ENCODE assay signal across 18 cellular contexts in genomic region chr10:24349379-24350110, GRCh38.
DNase-seq lines count a peak whose midpoint lies in the region; ATAC-seq, FAIRE-seq and TF ChIP-seq lines count a peak whose summit lies in the region.
"Had no signal": no experiment of that assay in that cellular context is flagged by ENCODE, and none has a peak within 500 bp of the region (broad histone marks: within the 10 kb centered on the region; RNA-seq: fewer than 3 reads in every experiment).

No MANE protein-coding gene starts in this region.

- peaks cover 2% of the 10 kb centered on the region for H3K36me3 Mint-ChIP-seq in astrocyte (ENCODE audit: low read depth, unreplicated experiment)
- no peaks in the 10 kb centered on the region for H3K36me3 Mint-ChIP-seq in CD8-positive, alpha-beta T cell

- 66% methylated on average over 4 of the region's 4 CpGs for WGBS in thyroid gland, 2 donors

- peak; percentile 23 for FAIRE-seq in astrocyte (lab: Jason Lieb, UNC)
- FAIRE-seq: GM19239, H1 had no signal

- H3K27me3 Mint-ChIP-seq in astrocyte (ENCODE audit: low read depth, unreplicated experiment): no peaks in the 10 kb centered on the region
- no peaks in the 10 kb centered on the region for H3K27me3 Mint-ChIP-seq in CD8-positive, alpha-beta T cell (ENCODE audit: low read depth)

- CTCF ChIA-PET in CD8-positive, alpha-beta T cell (lab: Charles Lee): no interaction called here

- H3K79me2 ChIP-seq in astrocyte (ENCODE audit: insufficient read depth, low read length): no peaks in the 10 kb centered on the region

- TF ChIP-seq POLR2A in thyroid gland (IDR thresholded peaks at IDR 0.05): no peak

- no peak for DNase-seq in left ventricle myocardium inferior
- DNase-seq in right atrium auricular region (ENCODE audit: low spot score): no peak
- DNase-seq in astrocyte (ENCODE audit: low read depth): peak; percentile 60
- peak; percentile 54 for DNase-seq in foreskin fibroblast
- DNase-seq in thyroid gland: peak; percentile 32 to 47
- DNase-seq in CD8-positive, alpha-beta T cell: no peak
- DNase-seq in GM19238 (ENCODE audit: insufficient read length, low spot score): no peak
- DNase-seq in NCI-H524 (lab: John Stamatoyannopoulos, UW): no peak
- DNase-seq: activated CD4-positive, alpha-beta T cell treated with anti-CD3 and anti-CD28 coated beads for 1 hour; caudate nucleus; kidney glomerular epithelial cell; NCI-H1092; NCI-H510A treated with DMSO at 0.1 percent for 48 hours; spleen; transverse colon had no signal

- POLR2A ChIA-PET in CD8-positive, alpha-beta T cell (lab: Charles Lee): no interaction called here

- H2AFZ ChIP-seq in astrocyte (ENCODE audit: low read depth, low read length): no peak overlapping the region

- no peak overlapping the region for H3K4me3 Mint-ChIP-seq in astrocyte (ENCODE audit: unreplicated experiment)
- H3K4me3 Mint-ChIP-seq in CD8-positive, alpha-beta T cell: no peak overlapping the region
- H3K4me3 Mint-ChIP-seq: activated T-helper 17 cell treated with anti-CD3 and anti-CD28 coated beads, Interleukin-2, amount 50 U/mL, for 72 hours had no signal

- H3K27ac Mint-ChIP-seq in astrocyte (ENCODE audit: unreplicated experiment): peak overlapping the region; percentile 67
- no peak overlapping the region for H3K27ac Mint-ChIP-seq in CD8-positive, alpha-beta T cell
- H3K27ac Mint-ChIP-seq: activated T-helper 17 cell treated with anti-CD3 and anti-CD28 coated beads, Interleukin-2, amount 50 U/mL, for 72 hours had no signal

- peak overlapping the region; percentile 35 for H3K9ac ChIP-seq in astrocyte (ENCODE audit: low read length)

- H3K36me3 ChIP-seq in left ventricle myocardium inferior: no peaks in the 10 kb centered on the region
- H3K36me3 ChIP-seq in right atrium auricular region: no peaks in the 10 kb centered on the region
- H3K36me3 ChIP-seq in astrocyte (ENCODE audit: insufficient read depth, low read length): no peaks in the 10 kb centered on the region
- H3K36me3 ChIP-seq in thyroid gland: no peaks in the 10 kb centered on the region
- H3K36me3 ChIP-seq in CD8-positive, alpha-beta T cell (ENCODE audit: insufficient read depth, low read length): no peaks in the 10 kb centered on the region
- H3K36me3 ChIP-seq: spleen, transverse colon had no signal

- H3K4me1 ChIP-seq in left ventricle myocardium inferior (peaks cover 65% of the 10 kb centered on the region), right atrium auricular region (peaks cover 0 to 52% of the 10 kb centered on the region in 2 donors), astrocyte (ENCODE audit: insufficient read depth, low read length) (peaks cover 31% of the 10 kb centered on the region), thyroid gland (peaks cover 27 to 59% of the 10 kb centered on the region in 2 donors)
- H3K4me1 ChIP-seq in CD8-positive, alpha-beta T cell (ENCODE audit: insufficient read depth, low read length): no peaks in the 10 kb centered on the region

- no peaks in the 10 kb centered on the region for H3K9me3 ChIP-seq in left ventricle myocardium inferior (replicated peaks)
- H3K9me3 ChIP-seq in right atrium auricular region: no peaks in the 10 kb centered on the region
- no peaks in the 10 kb centered on the region for H3K9me3 ChIP-seq in astrocyte (ENCODE audit: insufficient read depth, low read depth, low read length)
- no peaks in the 10 kb centered on the region for H3K9me3 ChIP-seq in thyroid gland
- H3K9me3 ChIP-seq in CD8-positive, alpha-beta T cell (ENCODE audit: low read length): no peaks in the 10 kb centered on the region
- H3K9me3 ChIP-seq: spleen, transverse colon had no signal

- peaks cover 39% of the 10 kb centered on the region for H3K4me1 Mint-ChIP-seq in astrocyte (ENCODE audit: low read depth, unreplicated experiment)
- no peaks in the 10 kb centered on the region for H3K4me1 Mint-ChIP-seq in CD8-positive, alpha-beta T cell (ENCODE audit: low read depth)
- H3K4me1 Mint-ChIP-seq: activated T-helper 17 cell treated with anti-CD3 and anti-CD28 coated beads, Interleukin-2, amount 50 U/mL, for 72 hours had no signal

- peak overlapping the region; percentile 46 for H3K27ac ChIP-seq in left ventricle myocardium inferior (replicated peaks)
- H3K27ac ChIP-seq in right atrium auricular region: no peak overlapping the region
- peak overlapping the region; percentile 56 for H3K27ac ChIP-seq in astrocyte (ENCODE audit: low read depth, low read length)
- peak overlapping the region; percentile 32 to 81 (median 66) for H3K27ac ChIP-seq in thyroid gland
- no peak overlapping the region for H3K27ac ChIP-seq in CD8-positive, alpha-beta T cell (ENCODE audit: low read depth, low read length)
- H3K27ac ChIP-seq: spleen, transverse colon had no signal

- H3K27me3 ChIP-seq in left ventricle myocardium inferior (ENCODE audit: low read depth) (no peaks in the 10 kb centered on the region), right atrium auricular region (no peaks in the 10 kb centered on the region), astrocyte (ENCODE audit: insufficient read depth, low read length) (no peaks in the 10 kb centered on the region), thyroid gland (no peaks in the 10 kb centered on the region)
- no peaks in the 10 kb centered on the region for H3K27me3 ChIP-seq in CD8-positive, alpha-beta T cell (ENCODE audit: insufficient read depth, low read length)
- H3K27me3 ChIP-seq: spleen, transverse colon had no signal

- H4K20me1 ChIP-seq in astrocyte (ENCODE audit: insufficient read depth, low read length): no peaks in the 10 kb centered on the region

- intact Hi-C loops in left ventricle myocardium inferior (cut with micrococcal nuclease): no loop called here
- intact Hi-C loops in thyroid gland (cut with DNase I): loop anchor here (10.0 kb wide), 1 partner anchor 345 kb away; no protein-coding TSS in a partner anchor
- intact Hi-C loops in CD8-positive, alpha-beta T cell (cut with DNase I, micrococcal nuclease): no loop called here

- no peak for ATAC-seq in CD8-positive, alpha-beta T cell
- ATAC-seq: activated T-helper 17 cell treated with anti-CD3 and anti-CD28 coated beads, Interleukin-2, amount 50 U/mL, for 72 hours had no signal

- H3K4me2 ChIP-seq in astrocyte (ENCODE audit: low read length): peak overlapping the region; percentile 48

- no peak overlapping the region for H3K4me3 ChIP-seq in left ventricle myocardium inferior
- no peak overlapping the region for H3K4me3 ChIP-seq in right atrium auricular region
- H3K4me3 ChIP-seq in astrocyte (ENCODE audit: insufficient read depth, low read depth, low read length): no peak overlapping the region
- no peak overlapping the region for H3K4me3 ChIP-seq in foreskin fibroblast (ENCODE audit: low read depth in 1 of 2, low read length in 2 of 2)
- H3K4me3 ChIP-seq in thyroid gland (replicated peaks in 1 of 3): no peak overlapping the region
- H3K4me3 ChIP-seq in CD8-positive, alpha-beta T cell (ENCODE audit: low read depth, low read length): no peak overlapping the region
- H3K4me3 ChIP-seq: spleen, transverse colon had no signal

- peaks cover 3% of the 10 kb centered on the region for H3K9me3 Mint-ChIP-seq in astrocyte (ENCODE audit: unreplicated experiment)
- H3K9me3 Mint-ChIP-seq in CD8-positive, alpha-beta T cell: no peaks in the 10 kb centered on the region
- H3K9me3 Mint-ChIP-seq: activated T-helper 17 cell treated with anti-CD3 and anti-CD28 coated beads, Interleukin-2, amount 50 U/mL, for 72 hours had no signal

- TF ChIP-seq CTCF in left ventricle myocardium inferior (IDR thresholded peaks at IDR 0.05; ENCODE audit: borderline replicate concordance) (no peak), right atrium auricular region (IDR thresholded peaks at IDR 0.05) (no peak), astrocyte (IDR thresholded peaks at IDR 0.05; ENCODE audit: insufficient read depth, low read depth, low read length) (no peak), foreskin fibroblast (IDR thresholded peaks at IDR 0.05; ENCODE audit: low read depth, low read length) (no peak), thyroid gland (IDR thresholded peaks at IDR 0.05) (no peak)
- TF ChIP-seq CTCF in CD8-positive, alpha-beta T cell (IDR thresholded peaks at IDR 0.05): no peak

Comparison
In these comparisons a context has a peak if more than half of its experiments do, and no peak if none do; other contexts are left out.
1. H3K27ac ChIP-seq: peak in left ventricle myocardium inferior (single experiment), astrocyte (single experiment) and thyroid gland (3 of 3); none in right atrium auricular region (0 of 2) and CD8-positive, alpha-beta T cell (single experiment).
2. DNase-seq: peak in astrocyte (single experiment), foreskin fibroblast (2 of 2) and thyroid gland (2 of 2); none in left ventricle myocardium inferior (single experiment), right atrium auricular region (single experiment), CD8-positive, alpha-beta T cell (0 of 7), GM19238 (single experiment) and NCI-H524 (0 of 2).